1 cellular context compared by ENCODE assay signal in the genomic region with DNA sequence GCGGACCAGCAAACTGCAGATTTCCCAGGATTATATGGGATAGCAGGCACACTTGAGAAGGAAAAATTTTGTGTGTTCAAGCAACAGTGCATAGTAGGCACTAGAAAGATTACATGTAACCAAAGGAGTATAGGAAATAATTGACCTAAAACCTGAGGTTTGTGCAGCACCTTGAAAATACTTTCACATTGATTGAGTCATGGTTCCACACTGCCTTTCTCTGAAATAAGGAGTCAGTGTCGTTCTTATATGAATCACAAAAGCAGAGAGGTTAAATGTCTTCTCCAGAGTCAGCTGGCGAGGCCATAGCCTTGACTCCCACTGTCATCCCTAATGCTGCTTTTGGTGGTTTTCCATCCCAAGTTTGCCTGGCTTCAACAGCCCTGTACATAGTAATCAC.
TF ChIP-seq lines count a peak whose summit lies in the region.

No MANE protein-coding gene starts in this region.

TF ChIP-seq in IMR-90, 13 proteins besides CTCF, POLR2A, EP300 and RAD21 (continued from another document):
- TF ChIP-seq, protein P1, sequence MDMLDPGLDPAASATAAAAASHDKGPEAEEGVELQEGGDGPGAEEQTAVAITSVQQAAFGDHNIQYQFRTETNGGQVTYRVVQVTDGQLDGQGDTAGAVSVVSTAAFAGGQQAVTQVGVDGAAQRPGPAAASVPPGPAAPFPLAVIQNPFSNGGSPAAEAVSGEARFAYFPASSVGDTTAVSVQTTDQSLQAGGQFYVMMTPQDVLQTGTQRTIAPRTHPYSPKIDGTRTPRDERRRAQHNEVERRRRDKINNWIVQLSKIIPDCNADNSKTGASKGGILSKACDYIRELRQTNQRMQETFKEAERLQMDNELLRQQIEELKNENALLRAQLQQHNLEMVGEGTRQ (IDR thresholded peaks at IDR 0.05; ENCODE audit: low read depth, low read length): no peak
- TF ChIP-seq BHLHE40 (IDR thresholded peaks at IDR 0.05; ENCODE audit: low read depth, low read length): no peak
- no peak for TF ChIP-seq NFE2L2 (IDR thresholded peaks at IDR 0.05; ENCODE audit: low read depth, low read length)
- TF ChIP-seq MXI1 (IDR thresholded peaks at IDR 0.05; ENCODE audit: borderline replicate concordance, low read depth, low read length): no peak
- no peak for TF ChIP-seq RFX5 (IDR thresholded peaks at IDR 0.05; ENCODE audit: low read depth, low read length)
- no peak for TF ChIP-seq SMC3 (IDR thresholded peaks at IDR 0.05; ENCODE audit: low read depth, low read length)
- no peak for TF ChIP-seq ELK1 (IDR thresholded peaks at IDR 0.05; ENCODE audit: borderline replicate concordance, low read depth, low read length)
- TF ChIP-seq RCOR1 (IDR thresholded peaks at IDR 0.05; ENCODE audit: insufficient replicate concordance, low read length): no peak
TF ChIP-seq in IMR-90: peak in this region for 0.
